ENCODE assay signal across 1 cellular context in genomic region chr17:81867952-81868673, GRCh38.
TF ChIP-seq lines count a peak whose summit lies in the region.

No MANE protein-coding gene starts in this region.

TF ChIP-seq in SK-N-SH, 30 proteins besides CTCF, POLR2A, EP300 and RAD21 (continued from another document):
- TF ChIP-seq PBX3 (IDR thresholded peaks at IDR 0.05), result peak; percentile 2; the same call in 1 of the 2 replicates
- TF ChIP-seq SMC3 (IDR thresholded peaks at IDR 0.05; ENCODE audit: low read depth, low read length), result no peak
- no peak for TF ChIP-seq NFIC (IDR thresholded peaks at IDR 0.05; ENCODE audit: borderline replicate concordance)
- no peak for TF ChIP-seq FOSL2 (IDR thresholded peaks at IDR 0.05; ENCODE audit: borderline replicate concordance, low read depth)
- TF ChIP-seq REST (IDR thresholded peaks at IDR 0.05; ENCODE audit: low read depth, low read length), result no peak
- TF ChIP-seq USF2 (IDR thresholded peaks at IDR 0.05; ENCODE audit: borderline replicate concordance, low read depth, low read length), result no peak
- no peak for TF ChIP-seq RFX5 (IDR thresholded peaks at IDR 0.05; ENCODE audit: low read length)
- TF ChIP-seq ELF1 (IDR thresholded peaks at IDR 0.05), result peak; percentile 43; the same call in 1 of the 2 replicates
- no peak for TF ChIP-seq TEAD4 (IDR thresholded peaks at IDR 0.05; ENCODE audit: borderline replicate concordance, insufficient read depth)
- no peak for TF ChIP-seq MAX (IDR thresholded peaks at IDR 0.05; ENCODE audit: low read depth)
- TF ChIP-seq FOXJ3 (CRISPR knock-in tag; IDR thresholded peaks at IDR 0.05), result no peak
- TF ChIP-seq GABPA (IDR thresholded peaks at IDR 0.05; ENCODE audit: low read depth), result no peak; the same call in 1 of the 2 replicates
- TF ChIP-seq SIN3A (IDR thresholded peaks at IDR 0.05; ENCODE audit: borderline replicate concordance, low read depth, low read length), result no peak
- TF ChIP-seq MEF2A (IDR thresholded peaks at IDR 0.05; ENCODE audit: borderline replicate concordance, low read depth), result no peak
- TF ChIP-seq RXRA (IDR thresholded peaks at IDR 0.05; ENCODE audit: borderline replicate concordance, low read depth), result no peak
- TF ChIP-seq GATA2 (CRISPR knock-in tag; IDR thresholded peaks at IDR 0.05), result no peak
- no peak for TF ChIP-seq EZH2phosphoT487 (IDR thresholded peaks at IDR 0.05; ENCODE audit: borderline replicate concordance, low read depth)
- peak; percentile 58; the same call in 1 of the 2 replicates for TF ChIP-seq POLR2AphosphoS5 (IDR thresholded peaks at IDR 0.05; ENCODE audit: low read depth, low read length)
- TF ChIP-seq NRF1 (IDR thresholded peaks at IDR 0.05; ENCODE audit: low read depth, low read length), result no peak
